Comparison of ENCODE assay signal across 8 cellular contexts in genomic region chr1:43991476-43992231, GRCh38. TPM values are rescaled to one million over a fixed set of nuclear protein-coding genes. Genes with fewer than 3 reads are reported as not detected.
A peak's percentile ranks its signal among the peaks of the same experiment; 100 is the strongest.
DNase-seq lines count a peak whose midpoint lies in the region; ATAC-seq and TF ChIP-seq lines count a peak whose summit lies in the region.

CCDC24 (plus strand) TSS chr1:43991599; CDS start chr1:43991879, 280 bp downstream.

- ATAC-seq in GM21619 (IDR thresholded peaks at IDR 0.05; ENCODE audit: unreplicated experiment), result peak; percentile 56

- H3K4me1 ChIP-seq in SJCRH30 (no peaks in the 10 kb centered on the region; the same call in 1 of the 2 replicates), suprapubic skin (peaks cover 23% of the 10 kb centered on the region)

- no peak for TF ChIP-seq EP300 in suprapubic skin (IDR thresholded peaks at IDR 0.05)

- no peak for TF ChIP-seq CTCF in suprapubic skin (IDR thresholded peaks at IDR 0.05)

- H3K9me3 ChIP-seq in SJCRH30 (replicated peaks) (no peaks in the 10 kb centered on the region), suprapubic skin (no peaks in the 10 kb centered on the region)

- H3K27ac ChIP-seq in SJCRH30, result peak within 1 kb of the TSS; percentile 10; the same call in 1 of the 2 replicates
- peak within 1 kb of the TSS; percentile 71 for H3K27ac ChIP-seq in suprapubic skin

- H3K36me3 ChIP-seq in SJCRH30 (no peaks in the 10 kb centered on the region), suprapubic skin (peaks cover 2% of the 10 kb centered on the region)

- H3K27me3 ChIP-seq in SJCRH30, result no peaks in the 10 kb centered on the region
- no peaks in the 10 kb centered on the region for H3K27me3 ChIP-seq in suprapubic skin

- peak within 1 kb of the TSS; percentile 68 for H3K4me3 ChIP-seq in SJCRH30
- peak within 1 kb of the TSS; percentile 63 for H3K4me3 ChIP-seq in suprapubic skin

- DNase-seq in DMS114 treated with DMSO at 0.1 percent for 48 hours (lab: John Stamatoyannopoulos, UW; ENCODE audit: unreplicated experiment), result peak; percentile 72
- DNase-seq in KG1 (lab: John Stamatoyannopoulos, UW), result peak; percentile 31
- peak; percentile 82 to 84 for DNase-seq in SJCRH30
- DNase-seq in activated naive CD4-positive, alpha-beta T cell treated with Interleukin-2 at 50 U/mL for 16 hours, result peak; percentile 83
- DNase-seq in germinal center (ENCODE audit: low spot score), result peak; percentile 78
- peak in 51 of 56 donors; percentile 20 to 87 (median 69) for DNase-seq in nucleus accumbens (lab: John Stamatoyannopoulos, UW)
- peak; percentile 90 for DNase-seq in suprapubic skin (ENCODE audit: low spot score in 2 of 2)

- no peak for TF ChIP-seq POLR2A in suprapubic skin (IDR thresholded peaks at IDR 0.05)

- 2% methylated on average over 28 of the region's 66 CpGs for WGBS in suprapubic skin

RNA-seq across cellular contexts. Expression of gene CCDC24, which starts in this region (rescaled TPM):
- 0.85 and 1.6 TPM in 2 replicates for total RNA-seq in SJCRH30 (2014; rRNA removed; shearing (Covaris generic))
- 1 to 10 TPM; 1.6 to 7.8 (median 3.7) TPM for total RNA-seq in suprapubic skin

Comparison
In these comparisons a context has a peak if more than half of its experiments do, and no peak if none do; other contexts are left out.
1. Peak in every context shown above with its lines: DNase-seq, ATAC-seq, H3K4me3 ChIP-seq and H3K27ac ChIP-seq.
2. DNase-seq: peak in every context shown above with its lines; median percentile 90 in suprapubic skin; 83 in SJCRH30; 83 in activated naive CD4-positive, alpha-beta T cell treated with Interleukin-2 at 50 U/mL for 16 hours; 78 in germinal center; 72 in DMS114 treated with DMSO at 0.1 percent for 48 hours; 69 in nucleus accumbens; 31 in KG1.